Comparison of ENCODE assay signal across 8 cellular contexts in the genomic region with DNA sequence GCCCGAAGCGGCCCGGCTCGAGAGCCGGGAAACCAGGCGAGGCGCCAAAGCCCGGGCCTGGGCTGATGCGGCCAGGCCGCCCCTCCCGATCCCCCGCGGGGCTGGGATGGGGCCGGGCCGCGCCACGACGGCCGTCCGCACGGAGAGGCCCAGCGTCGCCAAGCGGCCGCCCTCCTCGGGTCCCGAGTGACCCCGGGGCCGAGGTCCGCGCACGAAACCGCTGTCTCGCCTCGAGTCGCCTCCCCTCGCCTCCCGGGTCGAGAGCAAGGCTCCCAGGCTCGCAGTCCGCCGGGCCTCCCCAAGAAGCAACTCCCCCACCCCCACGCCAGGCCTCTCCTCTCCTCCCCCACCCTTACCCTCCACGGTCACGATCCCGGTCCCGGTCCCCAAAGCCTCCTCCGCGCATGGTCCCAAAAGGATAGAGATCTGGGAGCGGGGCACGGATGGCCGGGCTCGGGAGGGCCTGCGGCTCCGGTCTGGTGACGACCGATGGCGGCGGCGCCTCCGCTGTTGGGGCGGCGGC. TPM values are rescaled to one million over a fixed set of nuclear protein-coding genes. Genes with fewer than 3 reads are reported as not detected.
DNase-seq lines count a peak whose midpoint lies in the region; ATAC-seq and TF ChIP-seq lines count a peak whose summit lies in the region.

No MANE protein-coding gene starts in this region.

- ATAC-seq in GM19455 (IDR thresholded peaks at IDR 0.05; ENCODE audit: unreplicated experiment) (peak; percentile 26), left colon (peak; percentile 72)

- H3K4me3 ChIP-seq in HL-60 (replicated peaks; ENCODE audit: insufficient read depth, low read length) (peak overlapping the region; percentile 70), choroid plexus epithelial cell (ENCODE audit: low read depth, low read length) (peak overlapping the region; percentile 96)

- peak; percentile 35 for DNase-seq in COLO829 (ENCODE audit: low spot score)
- DNase-seq in HL-60 (ENCODE audit: low read depth in 1 of 2, low spot score in 1 of 2): peak; percentile 29 to 58
- peak; percentile 60 for DNase-seq in UCSD-AML1 (lab: John Stamatoyannopoulos, UW; ENCODE audit: unreplicated experiment)
- DNase-seq in choroid plexus epithelial cell (ENCODE audit: low read depth): peak; percentile 70
- DNase-seq in left colon: peak; percentile 66 to 78
- DNase-seq in stimulated activated CD4-positive, alpha-beta T cell treated with anti-CD3 and anti-CD28 coated beads, Interleukin-1b, Interleukin-23, amount 100 ng/mL, for 48 hours: peak; percentile 50
- no peak for DNase-seq in cerebellar nuclear complex (lab: John Stamatoyannopoulos, UW)

- H3K27ac ChIP-seq in HL-60 (replicated peaks): peak overlapping the region; percentile 100

- intact Hi-C loops in left colon (cut with DNase I, micrococcal nuclease): no loop called here

- TF ChIP-seq CTCF in HL-60 (IDR thresholded peaks at IDR 0.05; ENCODE audit: insufficient read depth, low read length) (no peak), choroid plexus epithelial cell (conservative IDR thresholded peaks at IDR 0.05; ENCODE audit: low read depth, low read length) (no peak)

- H3K27me3 ChIP-seq in HL-60 (ENCODE audit: insufficient read depth, poor library complexity, severe bottlenecking): no peaks in the 10 kb centered on the region

RNA-seq across cellular contexts. Expression of gene DDX17, which starts 0.5 kb away (rescaled TPM):
- total RNA-seq in left colon: 100 to 1,000 TPM; 300 to 349 TPM

RNA-seq across cellular contexts. Expression of gene KDELR3, which starts 37.8 kb away (rescaled TPM):
- total RNA-seq in left colon: 10 to 100 TPM; 17.2 to 22.7 TPM

RNA-seq across cellular contexts. Expression of gene KCNJ4, which starts 50.7 kb away (rescaled TPM):
- total RNA-seq in left colon: not detected

Comparison
In these comparisons a context has a peak if more than half of its experiments do, and no peak if none do; other contexts are left out.
1. DNase-seq: peak in COLO829 (single experiment), HL-60 (2 of 2), UCSD-AML1 (single experiment), choroid plexus epithelial cell (single experiment), left colon (2 of 2) and stimulated activated CD4-positive, alpha-beta T cell treated with anti-CD3 and anti-CD28 coated beads, Interleukin-1b, Interleukin-23, amount 100 ng/mL, for 48 hours (single experiment); none in cerebellar nuclear complex (0 of 2).